ENCODE assay signal across 8 cellular contexts in genomic region chr3:111668912-111669488, GRCh38. TPM values are rescaled to one million over a fixed set of nuclear protein-coding genes. Genes with fewer than 3 reads are reported as not detected.
DNase-seq lines count a peak whose midpoint lies in the region; ATAC-seq, FAIRE-seq and TF ChIP-seq lines count a peak whose summit lies in the region.

No MANE protein-coding gene starts in this region.

- H3K27ac ChIP-seq in right cardiac atrium (ENCODE audit: low read length): no peak overlapping the region
- H3K27ac ChIP-seq in small intestine (ENCODE audit: low read depth in 1 of 2, low read length in 1 of 2): no peak overlapping the region

- intact Hi-C loops in right cardiac atrium (cut with DNase I): no loop called here

- H3K36me3 ChIP-seq in BJ (ENCODE audit: control insufficient read depth, insufficient read depth, low read length) (no peaks in the 10 kb centered on the region), small intestine (ENCODE audit: control insufficient read depth in 2 of 2, insufficient read depth in 2 of 2, low read length in 2 of 2) (no peaks in the 10 kb centered on the region)

- H3K27me3 ChIP-seq in BJ (ENCODE audit: control insufficient read depth, insufficient read depth, low read length): no peaks in the 10 kb centered on the region
- no peaks in the 10 kb centered on the region for H3K27me3 ChIP-seq in right cardiac atrium (ENCODE audit: control insufficient read depth, insufficient read depth)
- H3K27me3 ChIP-seq in small intestine (ENCODE audit: control insufficient read depth in 2 of 2, insufficient read depth in 2 of 2, low read length in 2 of 2): no peaks in the 10 kb centered on the region

- 26% methylated on average over 5 of the region's 5 CpGs for WGBS in right cardiac atrium
- 24 to 28% (median 27%) methylated on average over 5 of the region's 5 CpGs for WGBS in small intestine, 3 donors

- no peak for FAIRE-seq in small intestine (lab: Jason Lieb, UNC)

- no peak for DNase-seq in BJ (ENCODE audit: low read depth)
- DNase-seq in NCI-H526 (lab: John Stamatoyannopoulos, UW): peak; percentile 20 to 65
- DNase-seq in amniotic epithelial cell (ENCODE audit: low read depth): peak; percentile 72
- DNase-seq in right cardiac atrium: no peak
- DNase-seq in small intestine: peak; percentile 64
- DNase-seq in GOT3 (lab: John Stamatoyannopoulos, UW): no peak

- H3K4me3 ChIP-seq in BJ (ENCODE audit: low read depth, low read length) (no peak overlapping the region), right cardiac atrium (ENCODE audit: low read length) (no peak overlapping the region), small intestine (ENCODE audit: low read depth in 1 of 2, low read length in 2 of 2) (no peak overlapping the region)

- H3K4me1 ChIP-seq in right cardiac atrium (ENCODE audit: control insufficient read depth, insufficient read depth, low read length) (no peaks in the 10 kb centered on the region), small intestine (ENCODE audit: control insufficient read depth in 2 of 2, insufficient read depth in 1 of 2, low read depth in 1 of 2, low read length in 1 of 2) (peaks cover 3 to 6% of the 10 kb centered on the region in 2 donors)

- CTCF ChIA-PET in BJ (lab: Yijun Ruan, JAX): interaction anchor here (0.5 to 7.9 kb wide), 24 partner anchors 13 to 1898 kb away, joined by 3 to 88 read pairs (median 3); no protein-coding TSS in a partner anchor

- POLR2A ChIA-PET in BJ (lab: Charles Lee): no interaction called here

- peak; percentile 37 for ATAC-seq in GM18508 (IDR thresholded peaks at IDR 0.05; ENCODE audit: insufficient read depth, unreplicated experiment)
- peak; percentile 37 for ATAC-seq in HG03457 (IDR thresholded peaks at IDR 0.05; ENCODE audit: unreplicated experiment)
- peak; percentile 87 to 88 for ATAC-seq in right cardiac atrium

- H3K9me3 ChIP-seq in right cardiac atrium (ENCODE audit: control insufficient read depth, low read length) (no peaks in the 10 kb centered on the region), small intestine (ENCODE audit: control insufficient read depth, low read depth) (no peaks in the 10 kb centered on the region)

- peak; percentile 75 for TF ChIP-seq CTCF in BJ (IDR thresholded peaks at IDR 0.05; ENCODE audit: insufficient read depth, low read depth, low read length)

RNA-seq across cellular contexts. Expression of gene PLCXD2, which starts 5.5 kb away (rescaled TPM):
- polyA plus RNA-seq in BJ (2011; rRNA removed) (0.64 and 0.71 TPM in 2 replicates), right cardiac atrium (0.27 TPM), small intestine (1 to 10 TPM; 1.4 to 3.4 (median 1.8) TPM)
- 1.5 and 1.7 TPM in 2 replicates for polyA minus RNA-seq in BJ (2011; rRNA and poly(A)+ RNA removed)
- total RNA-seq in right cardiac atrium: under 1 TPM; 0.29 to 0.61 (median 0.55) TPM

Comparison
In these comparisons a context has a peak if more than half of its experiments do, and no peak if none do; other contexts are left out.
1. DNase-seq: peak in NCI-H526 (2 of 2), amniotic epithelial cell (single experiment) and small intestine (single experiment); none in BJ (single experiment), right cardiac atrium (0 of 3) and GOT3 (single experiment).
2. ATAC-seq: peak in every context shown above with its lines; median percentile 88 in right cardiac atrium; 37 in GM18508; 37 in HG03457.